19 cellular contexts compared by ENCODE assay signal in the genomic region with DNA sequence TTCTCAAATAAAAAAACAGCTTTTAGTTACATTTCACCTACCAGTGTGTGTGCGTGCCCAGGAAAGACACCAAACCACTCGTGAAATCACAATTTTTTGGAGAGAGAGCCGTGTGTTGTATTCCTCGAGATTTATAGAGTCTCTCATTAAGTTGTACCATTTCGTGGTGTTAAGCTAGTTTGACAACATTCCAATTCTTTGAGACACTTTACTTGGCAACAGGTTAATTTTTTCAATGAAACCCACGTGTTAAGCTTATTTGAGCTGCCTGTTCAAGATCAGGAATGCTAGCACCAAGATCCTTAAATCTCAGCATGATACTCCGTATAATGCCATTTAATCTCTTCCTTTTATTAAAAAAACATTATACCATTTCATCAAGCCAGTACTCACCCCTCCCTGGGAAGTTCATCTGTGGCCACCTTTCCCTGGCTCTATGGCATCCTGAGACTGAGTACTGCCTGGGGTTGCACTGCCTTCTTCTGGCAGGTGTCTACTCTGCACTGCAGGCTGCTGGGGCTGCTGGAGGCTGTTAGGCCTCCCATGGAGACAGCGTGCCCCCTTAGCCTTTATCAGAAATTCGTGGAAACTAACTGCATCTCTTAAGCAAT.
DNase-seq lines count a peak whose midpoint lies in the region; ATAC-seq and TF ChIP-seq lines count a peak whose summit lies in the region.
"Had no signal": no experiment of that assay in that cellular context is flagged by ENCODE, and none has a peak within 500 bp of the region (broad histone marks: within the 10 kb centered on the region; RNA-seq: fewer than 3 reads in every experiment).

No MANE protein-coding gene starts in this region.

- no peaks in the 10 kb centered on the region for H4K20me1 ChIP-seq in mammary epithelial cell (ENCODE audit: insufficient read depth, low read length)
- no peaks in the 10 kb centered on the region for H4K20me1 ChIP-seq in PC-3 (ENCODE audit: low read length)

- TF ChIP-seq CTCF in mammary epithelial cell (conservative IDR thresholded peaks at IDR 0.05 in 1 of 2, IDR thresholded peaks at IDR 0.05 in 1 of 2; ENCODE audit: extremely low read depth in 1 of 2, insufficient read depth in 1 of 2, low read depth in 1 of 2, low read length in 2 of 2) (peak; percentile 55 to 56), breast epithelium (IDR thresholded peaks at IDR 0.05) (no peak), PC-3 (conservative IDR thresholded peaks at IDR 0.05; ENCODE audit: low read depth, low read length) (peak; percentile 51; the same call in 1 of the 2 replicates), retinal pigment epithelial cell (conservative IDR thresholded peaks at IDR 0.05; ENCODE audit: low read depth, low read length) (peak; percentile 50)

- no peak for TF ChIP-seq POLR2A in breast epithelium (IDR thresholded peaks at IDR 0.05)

- intact Hi-C loops in mammary epithelial cell (cut with micrococcal nuclease) (loop anchor here (1.0 kb wide), 1 partner anchor 26 kb away; no protein-coding TSS in a partner anchor), breast epithelium (cut with DNase I; ENCODE audit: low total_unique reads) (no loop called here), PC-3 (cut with micrococcal nuclease) (no loop called here)

- dilution Hi-C loops in mammary epithelial cell (cut with HindIII; ENCODE audit: low sequenced_read_pairs), result loop anchor here (5.0 kb wide), 1 partner anchor 37 kb away; no protein-coding TSS in a partner anchor

- H3K9me3 ChIP-seq in mammary epithelial cell (replicated peaks; ENCODE audit: insufficient read depth, low read length) (no peaks in the 10 kb centered on the region), breast epithelium (no peaks in the 10 kb centered on the region), PC-3 (ENCODE audit: low read length) (no peaks in the 10 kb centered on the region)

- H3K4me2 ChIP-seq in mammary epithelial cell (ENCODE audit: insufficient read depth, low read depth, low read length), result peak overlapping the region; percentile 49
- peak overlapping the region; percentile 7 for H3K4me2 ChIP-seq in PC-3 (ENCODE audit: low read length)

- in situ Hi-C loops in mammary epithelial cell (cut with MboI; ENCODE audit: low sequenced_read_pairs in 2 of 2), result loop anchor here in 1 of 2 donors (25.0 kb wide), 1 partner anchor 473 kb away; no protein-coding TSS in a partner anchor

- BruUV-seq in mammary epithelial cell (replicated peaks; lab: Mats Ljungman, UMichigan) (no TSS peak), PC-3 (replicated peaks; lab: Mats Ljungman, UMichigan) (no TSS peak)

- H3K79me2 ChIP-seq in mammary epithelial cell (ENCODE audit: insufficient read depth, low read length) (no peaks in the 10 kb centered on the region), PC-3 (ENCODE audit: low read length) (no peaks in the 10 kb centered on the region)

- no peak overlapping the region for H2AFZ ChIP-seq in mammary epithelial cell (ENCODE audit: low read depth, low read length)
- no peak overlapping the region for H2AFZ ChIP-seq in PC-3 (ENCODE audit: low read length)

- H3K36me3 ChIP-seq in mammary epithelial cell (ENCODE audit: insufficient read depth, low read length), result no peaks in the 10 kb centered on the region
- no peaks in the 10 kb centered on the region for H3K36me3 ChIP-seq in breast epithelium
- H3K36me3 ChIP-seq in PC-3 (ENCODE audit: low read depth, low read length), result peaks cover 7% of the 10 kb centered on the region; the same call in 1 of the 2 replicates

- H3K9me2 ChIP-seq in PC-3 (replicated peaks; ENCODE audit: low read length), result no peaks in the 10 kb centered on the region

- no peak overlapping the region for H3K4me3 ChIP-seq in mammary epithelial cell (replicated peaks in 1 of 3; ENCODE audit: insufficient read depth in 1 of 3, low read depth in 2 of 3, low read length in 3 of 3)
- no peak overlapping the region for H3K4me3 ChIP-seq in breast epithelium
- no peak overlapping the region for H3K4me3 ChIP-seq in PC-3 (ENCODE audit: low read length)
- no peak overlapping the region for H3K4me3 ChIP-seq in retinal pigment epithelial cell (ENCODE audit: low read length)
- H3K4me3 ChIP-seq: coronary artery had no signal

- H3K27ac ChIP-seq in mammary epithelial cell (ENCODE audit: insufficient read depth, low read depth, low read length) (no peak overlapping the region), breast epithelium (no peak overlapping the region), PC-3 (ENCODE audit: low read length) (peak overlapping the region; percentile 31; the same call in 1 of the 2 replicates)
- H3K27ac ChIP-seq: coronary artery had no signal

- POLR2A ChIA-PET in PC-3 (lab: Charles Lee; ENCODE audit: unreplicated experiment), result no interaction called here

- no peaks in the 10 kb centered on the region for H3F3A ChIP-seq in PC-3 (ENCODE audit: low read length, unreplicated experiment)

- DNase-seq in mammary epithelial cell (peak; percentile 75), breast epithelium (ENCODE audit: low spot score in 2 of 2) (no peak), PC-3 (peak; percentile 65), retinal pigment epithelial cell (ENCODE audit: low read depth) (peak; percentile 60), NCI-H2081 (lab: John Stamatoyannopoulos, UW) (no peak), NCI-H774 (lab: John Stamatoyannopoulos, UW) (no peak)
- DNase-seq: 8988T; activated CD4-positive, alpha-beta T cell treated with anti-CD3 and anti-CD28 coated beads for 48 hours; activated CD8-positive, alpha-beta memory T cell treated with anti-CD3 and anti-CD28 coated beads, Interleukin-2, amount 50 U/mL, for 4 hours; activated naive CD4-positive, alpha-beta T cell; anterior cingulate cortex; CD8-positive, alpha-beta memory T cell; EL; MV-4-11; naive thymus-derived CD8-positive, alpha-beta T cell; NCI-H1930 had no signal

- H3K9ac ChIP-seq in mammary epithelial cell (ENCODE audit: insufficient read depth, low read length), result no peak overlapping the region
- H3K9ac ChIP-seq in PC-3 (ENCODE audit: low read length), result no peak overlapping the region

- H3K4me1 ChIP-seq in mammary epithelial cell (ENCODE audit: insufficient read depth, low read length), result peaks cover 17% of the 10 kb centered on the region
- no peaks in the 10 kb centered on the region for H3K4me1 ChIP-seq in breast epithelium
- peaks cover 11% of the 10 kb centered on the region; the same call in 1 of the 2 replicates for H3K4me1 ChIP-seq in PC-3 (ENCODE audit: insufficient read depth, low read length)

- H3K27me3 ChIP-seq in mammary epithelial cell (ENCODE audit: insufficient read depth, low read length) (no peaks in the 10 kb centered on the region), breast epithelium (no peaks in the 10 kb centered on the region), PC-3 (ENCODE audit: low read length) (no peaks in the 10 kb centered on the region)

- WGBS in mammary epithelial cell (ENCODE audit: low coverage, missing lambda C conversion rate), result 18% methylated on average over 9 of the region's 9 CpGs

- CTCF ChIA-PET in mammary epithelial cell (lab: Charles Lee; ENCODE audit: low non-redundant PET) (interaction anchor here (0.7 to 1.8 kb wide), 2 partner anchors 143 to 197 kb away, joined by 4 to 8 read pairs; no protein-coding TSS in a partner anchor), PC-3 (lab: Charles Lee) (interaction anchor here (1.4 to 1.9 kb wide), 2 partner anchors 25 to 201 kb away, joined by 5 to 6 read pairs; no protein-coding TSS in a partner anchor)

- peak; percentile 64 for ATAC-seq in PC-3
- peak; percentile 93 for ATAC-seq in esophagus mucosa
- no peak for ATAC-seq in GM19351 (IDR thresholded peaks at IDR 0.05; ENCODE audit: unreplicated experiment)
- ATAC-seq: naive thymus-derived CD8-positive, alpha-beta T cell had no signal

Comparison
In these comparisons a context has a peak if more than half of its experiments do, and no peak if none do; other contexts are left out.
1. DNase-seq: peak in mammary epithelial cell (single experiment), PC-3 (single experiment) and retinal pigment epithelial cell (single experiment); none in breast epithelium (0 of 2), NCI-H2081 (0 of 2) and NCI-H774 (single experiment).
2. CTCF ChIP-seq: peak in mammary epithelial cell (2 of 2), PC-3 (single experiment) and retinal pigment epithelial cell (single experiment); none in breast epithelium (0 of 3).